In genomic region chr5:132203464-132203818, GRCh38 we compare ENCODE assay signal across 20 cellular contexts. TPM values are rescaled to one million over a fixed set of nuclear protein-coding genes. Genes with fewer than 3 reads are reported as not detected.
DNase-seq lines count a peak whose midpoint lies in the region; ATAC-seq, FAIRE-seq and TF ChIP-seq lines count a peak whose summit lies in the region.
"Had no signal": no experiment of that assay in that cellular context is flagged by ENCODE, and none has a peak within 500 bp of the region (broad histone marks: within the 10 kb centered on the region; RNA-seq: fewer than 3 reads in every experiment).

No MANE protein-coding gene starts in this region.

- TF ChIP-seq EP300 in HepG2 (IDR thresholded peaks at IDR 0.05; ENCODE audit: low read depth in 2 of 2, low read length in 2 of 2) = no peak
- TF ChIP-seq EP300 in HepG2 (CRISPR knock-in tag; IDR thresholded peaks at IDR 0.05; ENCODE audit: borderline replicate concordance) = no peak

- FAIRE-seq in GM12892 (lab: Jason Lieb, UNC) (peak; percentile 82), HepG2 (lab: Jason Lieb, UNC) (no peak)
- FAIRE-seq: TTC549 had no signal

- no peak overlapping the region for H3K27ac ChIP-seq in HepG2 (ENCODE audit: extremely low read length, insufficient read depth, low read length)
- H3K27ac ChIP-seq: KMS-11, ovary, SK-N-MC had no signal

- whole genome bisulfite sequencing in HepG2 (ENCODE audit: low lambda C conversion rate) = 90% methylated on average over 4 of the region's 4 CpGs

- no peak overlapping the region for H3K4me3 Mint-ChIP-seq in activated T-helper 17 cell treated with anti-CD3 and anti-CD28 coated beads, Interleukin-2, amount 50 U/mL, for 72 hours
- H3K4me3 Mint-ChIP-seq: stimulated activated naive CD8-positive, alpha-beta T cell treated with anti-CD3 and anti-CD28 coated beads, Interleukin-15, amount 100 ng/mL, for 72 hours had no signal

- H2AFZ ChIP-seq in HepG2 (ENCODE audit: low read length) = no peak overlapping the region

- DNase-seq in AG08396 (ENCODE audit: low spot score) = peak; percentile 56
- no peak for DNase-seq in GM12892 (ENCODE audit: insufficient read length)
- DNase-seq in islet precursor cell = peak; percentile 31
- no peak for DNase-seq in HepG2 (ENCODE audit: low spot score)
- no peak for DNase-seq in sciatic nerve (ENCODE audit: low spot score)
- no peak for DNase-seq in NCI-H2029 (lab: John Stamatoyannopoulos, UW)
- DNase-seq: activated CD4-positive, alpha-beta T cell treated with anti-CD3 and anti-CD28 coated beads, Interleukin-2, amount 50 U/mL, for 48 hours; amygdala; cortex of kidney; left cardiac atrium; mucosa of descending colon; NCI-H1436; NCI-H345; ovary; stimulated activated naive CD8-positive, alpha-beta T cell treated with anti-CD3 and anti-CD28 coated beads, Interleukin-15, amount 100 ng/mL, for 72 hours had no signal

- H3K27me3 Mint-ChIP-seq in activated T-helper 17 cell treated with anti-CD3 and anti-CD28 coated beads, Interleukin-2, amount 50 U/mL, for 72 hours = no peaks in the 10 kb centered on the region

- H3K27me3 ChIP-seq in HepG2 (ENCODE audit: control insufficient read depth in 1 of 2, insufficient read depth in 2 of 2, low read length in 2 of 2) = no peaks in the 10 kb centered on the region
- H3K27me3 ChIP-seq: ovary had no signal

- no peak for TF ChIP-seq RAD21 in HepG2 (CRISPR knock-in tag; IDR thresholded peaks at IDR 0.05)

- no peaks in the 10 kb centered on the region for H3K9me3 Mint-ChIP-seq in activated T-helper 17 cell treated with anti-CD3 and anti-CD28 coated beads, Interleukin-2, amount 50 U/mL, for 72 hours
- H3K9me3 Mint-ChIP-seq: stimulated activated naive CD8-positive, alpha-beta T cell treated with anti-CD3 and anti-CD28 coated beads, Interleukin-15, amount 100 ng/mL, for 72 hours had no signal

- intact Hi-C loops in HepG2 (cut with micrococcal nuclease; ENCODE audit: unreplicated experiment) = no loop called here
- intact Hi-C loops in sciatic nerve (cut with DNase I) = no loop called here

- CTCF ChIA-PET in HepG2 (lab: Yijun Ruan, JAX; ENCODE audit: low intra/inter-chr PET ratio, low total read pairs) = no interaction called here

- no TSS peak for BruUV-seq in HepG2 (replicated peaks; lab: Mats Ljungman, UMichigan)

- no peak overlapping the region for H3K4me2 ChIP-seq in HepG2 (ENCODE audit: low read depth, low read length)
- H3K4me2 ChIP-seq: KMS-11 had no signal

- H3K4me1 Mint-ChIP-seq in activated T-helper 17 cell treated with anti-CD3 and anti-CD28 coated beads, Interleukin-2, amount 50 U/mL, for 72 hours = no peaks in the 10 kb centered on the region

- H3K9me3 ChIP-seq in HepG2 (ENCODE audit: low read length) = no peaks in the 10 kb centered on the region
- H3K9me3 ChIP-seq: mucosa of descending colon, ovary had no signal

- POLR2A ChIA-PET in HepG2 (lab: Yijun Ruan, JAX) = no interaction called here

- no peaks in the 10 kb centered on the region for H4K20me1 ChIP-seq in HepG2 (ENCODE audit: insufficient read depth, low read length)

- no peaks in the 10 kb centered on the region for H3K36me3 Mint-ChIP-seq in activated T-helper 17 cell treated with anti-CD3 and anti-CD28 coated beads, Interleukin-2, amount 50 U/mL, for 72 hours (ENCODE audit: low read depth)

- H3K36me3 ChIP-seq in HepG2 (replicated peaks in 1 of 2; ENCODE audit: control insufficient read depth in 1 of 2, insufficient read depth in 2 of 2, low read length in 2 of 2) = peaks cover 13 to 50% of the 10 kb centered on the region in 2 experiments
- H3K36me3 ChIP-seq: ovary had no signal

- TF ChIP-seq CTCF in HepG2 (CRISPR knock-in tag; IDR thresholded peaks at IDR 0.05) = no peak

- no peaks in the 10 kb centered on the region for H3K4me1 ChIP-seq in HepG2 (ENCODE audit: insufficient read depth, low read length)

- H3K4me3 ChIP-seq in HepG2 (replicated peaks in 1 of 3; ENCODE audit: insufficient read depth in 1 of 3, low read depth in 2 of 3, low read length in 3 of 3) = no peak overlapping the region
- H3K4me3 ChIP-seq: mucosa of descending colon, ovary, SK-N-MC had no signal

- H3K27ac Mint-ChIP-seq in activated T-helper 17 cell treated with anti-CD3 and anti-CD28 coated beads, Interleukin-2, amount 50 U/mL, for 72 hours = no peak overlapping the region
- H3K27ac Mint-ChIP-seq: stimulated activated naive CD8-positive, alpha-beta T cell treated with anti-CD3 and anti-CD28 coated beads, Interleukin-15, amount 100 ng/mL, for 72 hours had no signal

- no peak for TF ChIP-seq POLR2A in GM12892 (IDR thresholded peaks at IDR 0.05; ENCODE audit: low read depth, low read length)
- TF ChIP-seq POLR2A in HepG2 (IDR thresholded peaks at IDR 0.05; ENCODE audit: insufficient read depth in 1 of 2, low read depth in 2 of 2, low read length in 2 of 2) = no peak

- no peaks in the 10 kb centered on the region for H3K79me2 ChIP-seq in HepG2 (ENCODE audit: insufficient read depth, low read length)

- no peak overlapping the region for H3K9ac ChIP-seq in HepG2 (ENCODE audit: insufficient read depth, low read depth, low read length)
- H3K9ac ChIP-seq: KMS-11 had no signal

- in situ Hi-C loops in HepG2 (cut with HindIII; ENCODE audit: extremely low pct_ligation_motif_present, low pct_unique_long_range_greater_than_20kb) = no loop called here

- peak; percentile 43 for ATAC-seq in activated T-helper 17 cell treated with anti-CD3 and anti-CD28 coated beads, Interleukin-2, amount 50 U/mL, for 72 hours (replicated peaks)
- ATAC-seq in HepG2 = no peak
- ATAC-seq in sciatic nerve = no peak
- no peak for ATAC-seq in GM19452 (IDR thresholded peaks at IDR 0.05; ENCODE audit: unreplicated experiment)
- ATAC-seq: mucosa of descending colon; stimulated activated naive CD8-positive, alpha-beta T cell treated with anti-CD3 and anti-CD28 coated beads, Interleukin-15, amount 100 ng/mL, for 72 hours had no signal

RNA-seq across cellular contexts. Expression of gene P4HA2, which starts 24.2 kb away (rescaled TPM):
- 18.9 TPM for polyA plus RNA-seq in GM12892 (2012; ENCODE audit: missing spikeins)
- total RNA-seq in activated T-helper 17 cell treated with anti-CD3 and anti-CD28 coated beads, Interleukin-2, amount 50 U/mL, for 72 hours = 10 to 100 TPM in 1 of 2 donors, 1 to 10 TPM in 1; 8.4 to 22.9 TPM
- 16.5 and 37.7 TPM in 2 replicates for total RNA-seq in HepG2 (2016; rRNA removed; fragmentation: Illumina TruSeq; extraction: Trizol)
- total RNA-seq in HepG2 (2016; cell fraction: cytosol; rRNA removed; fragmentation: Illumina TruSeq; extraction: Trizol; ENCODE audit: low read depth) = 3.3 and 4.3 TPM in 2 replicates
- 14.1 and 38.3 TPM in 2 replicates for total RNA-seq in HepG2 (2016; cell fraction: insoluble cytoplasmic fraction; rRNA removed; fragmentation: Illumina TruSeq; extraction: Trizol)
- total RNA-seq in HepG2 (2016; cell fraction: membrane; rRNA removed; fragmentation: Illumina TruSeq; extraction: Trizol) = 7.5 and 8.0 TPM in 2 replicates
- total RNA-seq in HepG2 (2016; cell fraction: nucleus; rRNA removed; fragmentation: Illumina TruSeq; extraction: Trizol) = 34.5 and 35.9 TPM in 2 replicates
- polyA plus RNA-seq in HepG2 (2011; rRNA removed) = 108 and 126 TPM in 2 replicates
- 107 and 109 TPM in 2 replicates for polyA plus RNA-seq in HepG2 (2011; cell fraction: cytosol; rRNA removed)
- polyA plus RNA-seq in HepG2 (2011; cell fraction: nucleus; rRNA removed) = 62.4 and 67.9 TPM in 2 replicates
- polyA plus RNA-seq in HepG2 (2012) = 66.5 and 86.6 TPM in 2 replicates
- 2.8 and 3.4 TPM in 2 replicates for polyA plus RNA-seq in HepG2 (2016; cell fraction: cytosol; fragmentation: Illumina TruSeq; extraction: Trizol; ENCODE audit: low read depth)
- 12.5 and 14.6 TPM in 2 replicates for polyA plus RNA-seq in HepG2 (2016; cell fraction: insoluble cytoplasmic fraction; fragmentation: Illumina TruSeq; extraction: Trizol; ENCODE audit: low read depth)
- polyA plus RNA-seq in HepG2 (2016; cell fraction: membrane; fragmentation: Illumina TruSeq; extraction: Trizol; ENCODE audit: low read depth) = 4.7 and 5.3 TPM in 2 replicates
- polyA plus RNA-seq in HepG2 (2016; cell fraction: nucleus; fragmentation: Illumina TruSeq; extraction: Trizol; ENCODE audit: insufficient read depth, low read depth) = 38.2 and 45.7 TPM in 2 replicates
- polyA minus RNA-seq in HepG2 (2011; rRNA and poly(A)+ RNA removed; ENCODE audit: low replicate concordance) = 34.7 and 158 TPM in 2 replicates
- 44.8 and 53.1 TPM in 2 replicates for polyA minus RNA-seq in HepG2 (2011; cell fraction: cytosol; rRNA and poly(A)+ RNA removed)
- 40.5 and 41.8 TPM in 2 replicates for polyA minus RNA-seq in HepG2 (2011; cell fraction: nucleus; rRNA and poly(A)+ RNA removed)
- 26.9 TPM for total RNA-seq in sciatic nerve

RNA-seq across cellular contexts. Expression of gene PDLIM4, which starts 54.1 kb away (rescaled TPM):
- 2.9 TPM for polyA plus RNA-seq in GM12892 (2012; ENCODE audit: missing spikeins)
- total RNA-seq in activated T-helper 17 cell treated with anti-CD3 and anti-CD28 coated beads, Interleukin-2, amount 50 U/mL, for 72 hours = not detected
- total RNA-seq in HepG2 (2016; rRNA removed; fragmentation: Illumina TruSeq; extraction: Trizol) = 0.80 and 1.1 TPM in 2 replicates
- 0.44 and 0.81 TPM in 2 replicates for total RNA-seq in HepG2 (2016; cell fraction: cytosol; rRNA removed; fragmentation: Illumina TruSeq; extraction: Trizol; ENCODE audit: low read depth)
- 1.1 and 1.2 TPM in 2 replicates for total RNA-seq in HepG2 (2016; cell fraction: insoluble cytoplasmic fraction; rRNA removed; fragmentation: Illumina TruSeq; extraction: Trizol)
- total RNA-seq in HepG2 (2016; cell fraction: membrane; rRNA removed; fragmentation: Illumina TruSeq; extraction: Trizol) = 0.76 and 0.93 TPM in 2 replicates
- 0.38 and 0.56 TPM in 2 replicates for total RNA-seq in HepG2 (2016; cell fraction: nucleus; rRNA removed; fragmentation: Illumina TruSeq; extraction: Trizol)
- polyA plus RNA-seq in HepG2 (2011; rRNA removed) = 2.3 and 2.5 TPM in 2 replicates
- 1.2 and 3.5 TPM in 2 replicates for polyA plus RNA-seq in HepG2 (2011; cell fraction: cytosol; rRNA removed)
- polyA plus RNA-seq in HepG2 (2011; cell fraction: nucleus; rRNA removed) = 5.9 and 8.0 TPM in 2 replicates
- polyA plus RNA-seq in HepG2 (2012) = 1.4 and 1.7 TPM in 2 replicates
- 0.28 and 0.49 TPM in 2 replicates for polyA plus RNA-seq in HepG2 (2016; cell fraction: cytosol; fragmentation: Illumina TruSeq; extraction: Trizol; ENCODE audit: low read depth)
- polyA plus RNA-seq in HepG2 (2016; cell fraction: insoluble cytoplasmic fraction; fragmentation: Illumina TruSeq; extraction: Trizol; ENCODE audit: low read depth) = 2.1 and 2.4 TPM in 2 replicates
- 0.43 and 0.85 TPM in 2 replicates for polyA plus RNA-seq in HepG2 (2016; cell fraction: membrane; fragmentation: Illumina TruSeq; extraction: Trizol; ENCODE audit: low read depth)
- 0.97 and 2.5 TPM in 2 replicates for polyA plus RNA-seq in HepG2 (2016; cell fraction: nucleus; fragmentation: Illumina TruSeq; extraction: Trizol; ENCODE audit: insufficient read depth, low read depth)
- 0.77 and 0.94 TPM in 2 replicates for polyA minus RNA-seq in HepG2 (2011; rRNA and poly(A)+ RNA removed; ENCODE audit: low replicate concordance)
- polyA minus RNA-seq in HepG2 (2011; cell fraction: cytosol; rRNA and poly(A)+ RNA removed) = 1.1 and 1.3 TPM in 2 replicates
- 0.87 and 1.4 TPM in 2 replicates for polyA minus RNA-seq in HepG2 (2011; cell fraction: nucleus; rRNA and poly(A)+ RNA removed)
- 50.2 TPM for total RNA-seq in sciatic nerve

Comparison
In these comparisons a context has a peak if more than half of its experiments do, and no peak if none do; other contexts are left out.
1. DNase-seq: peak in AG08396 (single experiment) and islet precursor cell (single experiment); none in GM12892 (single experiment), HepG2 (single experiment), sciatic nerve (single experiment) and NCI-H2029 (single experiment).
2. RNA of gene PDLIM4, which starts 54.1 kb away (total RNA-seq): 50.2 TPM in sciatic nerve (single experiment); 0.38 to 1.2 TPM in HepG2 and not detected in activated T-helper 17 cell treated with anti-CD3 and anti-CD28 coated beads, Interleukin-2, amount 50 U/mL, for 72 hours; every median in the first group is over 10 times any median in the second.